16 cellular contexts compared by ENCODE assay signal in genomic region chr21:26057488-26058170, GRCh38.
A peak's percentile ranks its signal among the peaks of the same experiment; 100 is the strongest.
DNase-seq lines count a peak whose midpoint lies in the region; ATAC-seq, FAIRE-seq and TF ChIP-seq lines count a peak whose summit lies in the region.
"Had no signal": no experiment of that assay in that cellular context is flagged by ENCODE, and none has a peak within 500 bp of the region (broad histone marks: within the 10 kb centered on the region; RNA-seq: fewer than 3 reads in every experiment).

No MANE protein-coding gene starts in this region.

- no peak for TF ChIP-seq RAD21 in HepG2 (CRISPR knock-in tag; IDR thresholded peaks at IDR 0.05)

- no peak for TF ChIP-seq CTCF in HepG2 (CRISPR knock-in tag; IDR thresholded peaks at IDR 0.05)

- no peaks in the 10 kb centered on the region for H3K4me1 ChIP-seq in HepG2 (ENCODE audit: insufficient read depth, low read length)

- POLR2A ChIA-PET in HepG2 (lab: Yijun Ruan, JAX): no interaction called here

- WGBS in HepG2 (ENCODE audit: low lambda C conversion rate): 76% methylated on average over 6 of the region's 6 CpGs

- CTCF ChIA-PET in HepG2 (lab: Yijun Ruan, JAX; ENCODE audit: low intra/inter-chr PET ratio, low total read pairs): no interaction called here

- no peaks in the 10 kb centered on the region; the same call in 1 of the 2 replicates for H4K20me1 ChIP-seq in HepG2 (ENCODE audit: insufficient read depth, low read length)

- no peak overlapping the region for H3K4me2 ChIP-seq in HepG2 (ENCODE audit: low read depth, low read length)
- H3K4me2 ChIP-seq: BLaER1, PC-9 had no signal

- no peaks in the 10 kb centered on the region for H3K27me3 ChIP-seq in HepG2 (ENCODE audit: control insufficient read depth in 1 of 2, insufficient read depth in 2 of 2, low read length in 2 of 2)
- H3K27me3 ChIP-seq: BLaER1 had no signal

- H3K27ac ChIP-seq in caudate nucleus (ENCODE audit: low read depth, low read length): peak overlapping the region; percentile 9
- H3K27ac ChIP-seq in HepG2 (ENCODE audit: extremely low read length, insufficient read depth, low read length): no peak overlapping the region
- H3K27ac ChIP-seq: BLaER1, PC-9 had no signal

- in situ Hi-C loops in HepG2 (cut with HindIII; ENCODE audit: extremely low pct_ligation_motif_present, low pct_unique_long_range_greater_than_20kb): no loop called here

- no peak overlapping the region for H2AFZ ChIP-seq in HepG2 (ENCODE audit: low read length)
- H2AFZ ChIP-seq: PC-9 had no signal

- FAIRE-seq in HepG2 (lab: Jason Lieb, UNC): no peak

- ATAC-seq in HepG2 (no peak), HG02678 (IDR thresholded peaks at IDR 0.05; ENCODE audit: unreplicated experiment) (no peak)

- peak; percentile 99 for DNase-seq in NCI-H446 treated with DMSO at 0.1 percent for 48 hours (lab: John Stamatoyannopoulos, UW)
- DNase-seq in caudate nucleus (lab: John Stamatoyannopoulos, UW): peak in 12 of 61 donors; percentile 4 to 56 (median 28)
- no peak for DNase-seq in HepG2 (ENCODE audit: low spot score)
- DNase-seq in putamen (ENCODE audit: low spot score): peak; percentile 40
- DNase-seq in NCI-H187 (lab: John Stamatoyannopoulos, UW): no peak
- DNase-seq in NCI-H510A treated with DMSO at 0.1 percent for 48 hours (lab: John Stamatoyannopoulos, UW): no peak
- DNase-seq: CD8-positive, alpha-beta memory T cell; HFFc6; Karpas-422; NCI-H1930; NCI-H526; PC-9; T-helper 1 cell had no signal

- H3K9me3 ChIP-seq in HepG2 (ENCODE audit: low read length): no peaks in the 10 kb centered on the region
- H3K9me3 ChIP-seq: BLaER1 had no signal

- TF ChIP-seq POLR2A in HepG2 (IDR thresholded peaks at IDR 0.05; ENCODE audit: insufficient read depth in 1 of 2, low read depth in 2 of 2, low read length in 2 of 2): no peak

- H3K9ac ChIP-seq in HepG2 (ENCODE audit: insufficient read depth, low read depth, low read length): no peak overlapping the region
- H3K9ac ChIP-seq: BLaER1 had no signal

- no peaks in the 10 kb centered on the region; a peak in 1 of 5 replicates for H3K36me3 ChIP-seq in HepG2 (replicated peaks in 1 of 2; ENCODE audit: control insufficient read depth in 1 of 2, insufficient read depth in 2 of 2, low read length in 2 of 2)

- peaks cover 4% of the 10 kb centered on the region for H3K79me2 ChIP-seq in HepG2 (ENCODE audit: insufficient read depth, low read length)

- TF ChIP-seq EP300 in HepG2 (IDR thresholded peaks at IDR 0.05; ENCODE audit: low read depth in 2 of 2, low read length in 2 of 2): no peak
- no peak for TF ChIP-seq EP300 in HepG2 (CRISPR knock-in tag; IDR thresholded peaks at IDR 0.05; ENCODE audit: borderline replicate concordance)

- H3K4me3 ChIP-seq in HepG2 (replicated peaks in 1 of 3; ENCODE audit: insufficient read depth in 1 of 3, low read depth in 2 of 3, low read length in 3 of 3): no peak overlapping the region
- H3K4me3 ChIP-seq: BLaER1, PC-9, SK-N-MC had no signal

- intact Hi-C loops in HepG2 (cut with micrococcal nuclease; ENCODE audit: unreplicated experiment): no loop called here

- no TSS peak for BruUV-seq in HepG2 (replicated peaks; lab: Mats Ljungman, UMichigan)

TF ChIP-seq in HepG2, 621 proteins besides CTCF, POLR2A, EP300 and RAD21:
- TF ChIP-seq MLX (CRISPR knock-in tag; IDR thresholded peaks at IDR 0.05) (no peak), RBM22 (optimal IDR thresholded peaks at IDR 0.05; ENCODE audit: low read length) (peak; percentile 23), CHD2 (IDR thresholded peaks at IDR 0.05; ENCODE audit: low read depth, low read length) (no peak)

Comparison
In these comparisons a context has a peak if more than half of its experiments do, and no peak if none do; other contexts are left out.
1. DNase-seq: peak in NCI-H446 treated with DMSO at 0.1 percent for 48 hours (single experiment) and putamen (single experiment); none in HepG2 (single experiment), NCI-H187 (0 of 2) and NCI-H510A treated with DMSO at 0.1 percent for 48 hours (single experiment).